1 cellular context compared by ENCODE assay signal in the genomic region with DNA sequence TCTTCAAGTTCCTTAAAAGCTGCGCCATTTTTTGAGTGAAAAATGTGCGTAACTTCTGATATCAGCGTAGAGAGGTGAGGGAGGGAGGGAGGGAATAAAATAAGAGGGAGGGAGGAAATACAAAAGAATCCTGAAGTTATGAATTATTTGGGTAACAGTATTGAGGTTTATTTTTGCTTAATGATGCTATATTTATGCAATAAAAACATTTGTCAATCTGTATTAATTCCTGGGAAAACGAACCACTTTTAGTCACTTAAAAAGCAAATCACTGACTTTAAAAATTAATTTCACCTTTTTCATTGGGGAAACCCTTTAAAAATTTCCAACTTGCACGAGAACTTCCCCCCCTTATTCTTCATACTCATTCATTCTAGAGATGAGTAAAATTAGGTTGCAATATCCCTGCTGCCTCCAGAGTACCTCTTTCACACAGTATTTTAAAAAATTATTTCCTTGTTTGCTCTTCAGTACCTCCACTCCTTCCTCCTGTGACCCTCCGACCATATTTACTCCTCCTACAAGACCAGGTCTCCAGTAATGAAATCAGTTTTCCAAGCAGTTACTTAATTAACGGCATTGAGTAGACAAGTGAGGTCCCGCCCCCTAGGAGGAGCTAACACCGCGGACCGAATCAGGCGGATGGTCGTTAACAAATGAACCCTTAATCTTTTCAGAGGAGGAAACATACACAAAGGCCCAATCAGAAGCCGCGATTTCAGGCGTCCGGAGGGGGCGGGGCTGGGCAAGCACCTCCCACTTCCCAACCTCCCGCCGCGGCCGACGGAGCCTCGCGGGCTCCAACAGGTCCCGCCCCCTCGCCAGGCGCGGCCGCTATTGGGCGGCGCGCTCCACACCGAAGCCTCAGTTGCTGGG.
TF ChIP-seq lines count a peak whose summit lies in the region.

No MANE protein-coding gene starts in this region.

TF ChIP-seq in HEK293, 187 proteins besides CTCF, POLR2A, EP300 and RAD21 (continued from another document):
- TF ChIP-seq, protein P1, sequence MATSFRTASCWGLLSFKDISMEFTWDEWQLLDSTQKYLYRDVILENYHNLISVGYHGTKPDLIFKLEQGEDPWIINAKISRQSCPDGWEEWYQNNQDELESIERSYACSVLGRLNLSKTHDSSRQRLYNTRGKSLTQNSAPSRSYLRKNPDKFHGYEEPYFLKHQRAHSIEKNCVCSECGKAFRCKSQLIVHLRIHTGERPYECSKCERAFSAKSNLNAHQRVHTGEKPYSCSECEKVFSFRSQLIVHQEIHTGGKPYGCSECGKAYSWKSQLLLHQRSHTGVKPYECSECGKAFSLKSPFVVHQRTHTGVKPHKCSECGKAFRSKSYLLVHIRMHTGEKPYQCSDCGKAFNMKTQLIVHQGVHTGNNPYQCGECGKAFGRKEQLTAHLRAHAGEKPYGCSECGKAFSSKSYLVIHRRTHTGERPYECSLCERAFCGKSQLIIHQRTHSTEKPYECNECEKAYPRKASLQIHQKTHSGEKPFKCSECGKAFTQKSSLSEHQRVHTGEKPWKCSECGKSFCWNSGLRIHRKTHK (tag by site-specific recombination; IDR thresholded peaks at IDR 0.05) = no peak
TF ChIP-seq in HEK293: peak in this region for 6.
